ENCODE assay signal across 1 cellular context in genomic region chr20:62386383-62387218, GRCh38.
TF ChIP-seq lines count a peak whose summit lies in the region.

Gene RPS21, plus strand, starts transcription at chr20:62387103. Its CDS starts 236 bp downstream, at chr20:62387339.

TF ChIP-seq in HepG2, 621 proteins besides CTCF, POLR2A, EP300 and RAD21 (continued from another document and continues in another):
- TF ChIP-seq SCMH1 (CRISPR knock-in tag; IDR thresholded peaks at IDR 0.05; ENCODE audit: borderline replicate concordance) (no peak), ZNF430 (CRISPR knock-in tag; IDR thresholded peaks at IDR 0.05) (peak; percentile 97), CBX2 (IDR thresholded peaks at IDR 0.05; ENCODE audit: low read depth, low read length) (no peak), CBX2 (CRISPR knock-in tag; IDR thresholded peaks at IDR 0.05; ENCODE audit: low read depth) (no peak), DR1 (CRISPR knock-in tag; IDR thresholded peaks at IDR 0.05) (peak; percentile 94), ISL2 (CRISPR knock-in tag; IDR thresholded peaks at IDR 0.05) (peak; percentile 67; the same call in 1 of the 2 replicates), ZNF761 (CRISPR knock-in tag; conservative IDR thresholded peaks at IDR 0.05) (peak; percentile 97), ZC3H4 (CRISPR knock-in tag; IDR thresholded peaks at IDR 0.05; ENCODE audit: borderline replicate concordance) (no peak; the same call in 1 of the 2 replicates), ADNP (CRISPR knock-in tag; IDR thresholded peaks at IDR 0.05) (no peak), TBL1XR1 (IDR thresholded peaks at IDR 0.05; ENCODE audit: borderline replicate concordance, low read length, partially characterized antibody) (peak; percentile 77), MAFK (conservative IDR thresholded peaks at IDR 0.05 in 1 of 2, IDR thresholded peaks at IDR 0.05 in 1 of 2; ENCODE audit: low read length in 2 of 2) (no peak), ZNF282 (IDR thresholded peaks at IDR 0.05; ENCODE audit: partially characterized antibody) (no peak), ZNF781 (CRISPR knock-in tag; IDR thresholded peaks at IDR 0.05; ENCODE audit: borderline replicate concordance, not compliant biosample characterization) (no peak), ZNF639 (CRISPR knock-in tag; conservative IDR thresholded peaks at IDR 0.05) (peak; percentile 93; the same call in 1 of the 2 replicates), CENPX (CRISPR knock-in tag; IDR thresholded peaks at IDR 0.05) (no peak), REST (IDR thresholded peaks at IDR 0.05; ENCODE audit: borderline replicate concordance in 1 of 2, low read depth in 1 of 2, low read length in 2 of 2) (0 out of 4 replicates have a peak, but pooled peaks of 1 of the 2 experiments have one; percentile 23), ZNF644 (CRISPR knock-in tag; IDR thresholded peaks at IDR 0.05; ENCODE audit: low read depth) (no peak), PATZ1 (CRISPR knock-in tag; IDR thresholded peaks at IDR 0.05) (peak; percentile 69; the same call in 1 of the 2 replicates), ZNF557 (CRISPR knock-in tag; IDR thresholded peaks at IDR 0.05) (no peak; the same call in 1 of the 2 replicates), ATF1 (CRISPR knock-in tag; IDR thresholded peaks at IDR 0.05) (peak; percentile 89; the same call in 1 of the 2 replicates), MAZ (IDR thresholded peaks at IDR 0.05; ENCODE audit: borderline replicate concordance, low read depth, low read length) (peak; percentile 87), MAZ (CRISPR knock-in tag; IDR thresholded peaks at IDR 0.05; ENCODE audit: low read depth) (peak; percentile 94), ZNF335 (CRISPR knock-in tag; IDR thresholded peaks at IDR 0.05) (0 out of 2 replicates have a peak, but pooled peaks have one; percentile 69), ZNF33B (CRISPR knock-in tag; IDR thresholded peaks at IDR 0.05) (peak; percentile 59; the same call in 1 of the 2 replicates), SETDB1 (CRISPR knock-in tag; IDR thresholded peaks at IDR 0.05; ENCODE audit: borderline replicate concordance) (no peak), ETV6 (CRISPR knock-in tag; conservative IDR thresholded peaks at IDR 0.05) (0 out of 2 replicates have a peak, but pooled peaks have one; percentile 31), ZNF33A (CRISPR knock-in tag; IDR thresholded peaks at IDR 0.05; ENCODE audit: borderline replicate concordance) (no peak), KAT7 (CRISPR knock-in tag; IDR thresholded peaks at IDR 0.05; ENCODE audit: borderline replicate concordance) (peak; percentile 97), RFX3 (CRISPR knock-in tag; IDR thresholded peaks at IDR 0.05) (0 out of 2 replicates have a peak, but pooled peaks have one; percentile 22), EEA1 (CRISPR knock-in tag; IDR thresholded peaks at IDR 0.05; ENCODE audit: borderline replicate concordance) (peak; percentile 75), HOXA5 (CRISPR knock-in tag; IDR thresholded peaks at IDR 0.05) (peak; percentile 73), FOXP1 (IDR thresholded peaks at IDR 0.05) (no peak), FOXP1 (CRISPR knock-in tag; IDR thresholded peaks at IDR 0.05) (no peak), SRY (CRISPR knock-in tag; IDR thresholded peaks at IDR 0.05) (peak; percentile 96), ZSCAN9 (CRISPR knock-in tag; IDR thresholded peaks at IDR 0.05; ENCODE audit: borderline replicate concordance) (peak; percentile 78; the same call in 1 of the 2 replicates), BCL6 (CRISPR knock-in tag; IDR thresholded peaks at IDR 0.05) (peak; percentile 54; the same call in 1 of the 2 replicates)
- TF ChIP-seq, protein P1, sequence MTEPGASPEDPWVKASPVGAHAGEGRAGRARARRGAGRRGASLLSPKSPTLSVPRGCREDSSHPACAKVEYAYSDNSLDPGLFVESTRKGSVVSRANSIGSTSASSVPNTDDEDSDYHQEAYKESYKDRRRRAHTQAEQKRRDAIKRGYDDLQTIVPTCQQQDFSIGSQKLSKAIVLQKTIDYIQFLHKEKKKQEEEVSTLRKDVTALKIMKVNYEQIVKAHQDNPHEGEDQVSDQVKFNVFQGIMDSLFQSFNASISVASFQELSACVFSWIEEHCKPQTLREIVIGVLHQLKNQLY (CRISPR knock-in tag; IDR thresholded peaks at IDR 0.05): peak; percentile 57; the same call in 1 of the 2 replicates
- TF ChIP-seq, protein P2, sequence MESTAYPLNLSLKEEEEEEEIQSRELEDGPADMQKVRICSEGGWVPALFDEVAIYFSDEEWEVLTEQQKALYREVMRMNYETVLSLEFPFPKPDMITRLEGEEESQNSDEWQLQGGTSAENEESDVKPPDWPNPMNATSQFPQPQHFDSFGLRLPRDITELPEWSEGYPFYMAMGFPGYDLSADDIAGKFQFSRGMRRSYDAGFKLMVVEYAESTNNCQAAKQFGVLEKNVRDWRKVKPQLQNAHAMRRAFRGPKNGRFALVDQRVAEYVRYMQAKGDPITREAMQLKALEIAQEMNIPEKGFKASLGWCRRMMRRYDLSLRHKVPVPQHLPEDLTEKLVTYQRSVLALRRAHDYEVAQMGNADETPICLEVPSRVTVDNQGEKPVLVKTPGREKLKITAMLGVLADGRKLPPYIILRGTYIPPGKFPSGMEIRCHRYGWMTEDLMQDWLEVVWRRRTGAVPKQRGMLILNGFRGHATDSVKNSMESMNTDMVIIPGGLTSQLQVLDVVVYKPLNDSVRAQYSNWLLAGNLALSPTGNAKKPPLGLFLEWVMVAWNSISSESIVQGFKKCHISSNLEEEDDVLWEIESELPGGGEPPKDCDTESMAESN (CRISPR knock-in tag; conservative IDR thresholded peaks at IDR 0.05): peak; percentile 91
- TF ChIP-seq, protein P3, sequence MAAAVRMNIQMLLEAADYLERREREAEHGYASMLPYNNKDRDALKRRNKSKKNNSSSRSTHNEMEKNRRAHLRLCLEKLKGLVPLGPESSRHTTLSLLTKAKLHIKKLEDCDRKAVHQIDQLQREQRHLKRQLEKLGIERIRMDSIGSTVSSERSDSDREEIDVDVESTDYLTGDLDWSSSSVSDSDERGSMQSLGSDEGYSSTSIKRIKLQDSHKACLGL (CRISPR knock-in tag; IDR thresholded peaks at IDR 0.05): peak; percentile 85
- TF ChIP-seq, protein P4, sequence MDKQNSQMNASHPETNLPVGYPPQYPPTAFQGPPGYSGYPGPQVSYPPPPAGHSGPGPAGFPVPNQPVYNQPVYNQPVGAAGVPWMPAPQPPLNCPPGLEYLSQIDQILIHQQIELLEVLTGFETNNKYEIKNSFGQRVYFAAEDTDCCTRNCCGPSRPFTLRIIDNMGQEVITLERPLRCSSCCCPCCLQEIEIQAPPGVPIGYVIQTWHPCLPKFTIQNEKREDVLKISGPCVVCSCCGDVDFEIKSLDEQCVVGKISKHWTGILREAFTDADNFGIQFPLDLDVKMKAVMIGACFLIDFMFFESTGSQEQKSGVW (CRISPR knock-in tag; IDR thresholded peaks at IDR 0.05; ENCODE audit: borderline replicate concordance): no peak
- TF ChIP-seq, protein P5, sequence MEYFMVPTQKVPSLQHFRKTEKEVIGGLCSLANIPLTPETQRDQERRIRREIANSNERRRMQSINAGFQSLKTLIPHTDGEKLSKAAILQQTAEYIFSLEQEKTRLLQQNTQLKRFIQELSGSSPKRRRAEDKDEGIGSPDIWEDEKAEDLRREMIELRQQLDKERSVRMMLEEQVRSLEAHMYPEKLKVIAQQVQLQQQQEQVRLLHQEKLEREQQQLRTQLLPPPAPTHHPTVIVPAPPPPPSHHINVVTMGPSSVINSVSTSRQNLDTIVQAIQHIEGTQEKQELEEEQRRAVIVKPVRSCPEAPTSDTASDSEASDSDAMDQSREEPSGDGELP (IDR thresholded peaks at IDR 0.05; ENCODE audit: borderline replicate concordance, low read depth): no peak; the same call in 1 of the 2 replicates
- TF ChIP-seq, protein P6, sequence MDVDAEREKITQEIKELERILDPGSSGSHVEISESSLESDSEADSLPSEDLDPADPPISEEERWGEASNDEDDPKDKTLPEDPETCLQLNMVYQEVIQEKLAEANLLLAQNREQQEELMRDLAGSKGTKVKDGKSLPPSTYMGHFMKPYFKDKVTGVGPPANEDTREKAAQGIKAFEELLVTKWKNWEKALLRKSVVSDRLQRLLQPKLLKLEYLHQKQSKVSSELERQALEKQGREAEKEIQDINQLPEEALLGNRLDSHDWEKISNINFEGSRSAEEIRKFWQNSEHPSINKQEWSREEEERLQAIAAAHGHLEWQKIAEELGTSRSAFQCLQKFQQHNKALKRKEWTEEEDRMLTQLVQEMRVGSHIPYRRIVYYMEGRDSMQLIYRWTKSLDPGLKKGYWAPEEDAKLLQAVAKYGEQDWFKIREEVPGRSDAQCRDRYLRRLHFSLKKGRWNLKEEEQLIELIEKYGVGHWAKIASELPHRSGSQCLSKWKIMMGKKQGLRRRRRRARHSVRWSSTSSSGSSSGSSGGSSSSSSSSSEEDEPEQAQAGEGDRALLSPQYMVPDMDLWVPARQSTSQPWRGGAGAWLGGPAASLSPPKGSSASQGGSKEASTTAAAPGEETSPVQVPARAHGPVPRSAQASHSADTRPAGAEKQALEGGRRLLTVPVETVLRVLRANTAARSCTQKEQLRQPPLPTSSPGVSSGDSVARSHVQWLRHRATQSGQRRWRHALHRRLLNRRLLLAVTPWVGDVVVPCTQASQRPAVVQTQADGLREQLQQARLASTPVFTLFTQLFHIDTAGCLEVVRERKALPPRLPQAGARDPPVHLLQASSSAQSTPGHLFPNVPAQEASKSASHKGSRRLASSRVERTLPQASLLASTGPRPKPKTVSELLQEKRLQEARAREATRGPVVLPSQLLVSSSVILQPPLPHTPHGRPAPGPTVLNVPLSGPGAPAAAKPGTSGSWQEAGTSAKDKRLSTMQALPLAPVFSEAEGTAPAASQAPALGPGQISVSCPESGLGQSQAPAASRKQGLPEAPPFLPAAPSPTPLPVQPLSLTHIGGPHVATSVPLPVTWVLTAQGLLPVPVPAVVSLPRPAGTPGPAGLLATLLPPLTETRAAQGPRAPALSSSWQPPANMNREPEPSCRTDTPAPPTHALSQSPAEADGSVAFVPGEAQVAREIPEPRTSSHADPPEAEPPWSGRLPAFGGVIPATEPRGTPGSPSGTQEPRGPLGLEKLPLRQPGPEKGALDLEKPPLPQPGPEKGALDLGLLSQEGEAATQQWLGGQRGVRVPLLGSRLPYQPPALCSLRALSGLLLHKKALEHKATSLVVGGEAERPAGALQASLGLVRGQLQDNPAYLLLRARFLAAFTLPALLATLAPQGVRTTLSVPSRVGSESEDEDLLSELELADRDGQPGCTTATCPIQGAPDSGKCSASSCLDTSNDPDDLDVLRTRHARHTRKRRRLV (CRISPR knock-in tag; IDR thresholded peaks at IDR 0.05): no peak
- TF ChIP-seq, protein P7, sequence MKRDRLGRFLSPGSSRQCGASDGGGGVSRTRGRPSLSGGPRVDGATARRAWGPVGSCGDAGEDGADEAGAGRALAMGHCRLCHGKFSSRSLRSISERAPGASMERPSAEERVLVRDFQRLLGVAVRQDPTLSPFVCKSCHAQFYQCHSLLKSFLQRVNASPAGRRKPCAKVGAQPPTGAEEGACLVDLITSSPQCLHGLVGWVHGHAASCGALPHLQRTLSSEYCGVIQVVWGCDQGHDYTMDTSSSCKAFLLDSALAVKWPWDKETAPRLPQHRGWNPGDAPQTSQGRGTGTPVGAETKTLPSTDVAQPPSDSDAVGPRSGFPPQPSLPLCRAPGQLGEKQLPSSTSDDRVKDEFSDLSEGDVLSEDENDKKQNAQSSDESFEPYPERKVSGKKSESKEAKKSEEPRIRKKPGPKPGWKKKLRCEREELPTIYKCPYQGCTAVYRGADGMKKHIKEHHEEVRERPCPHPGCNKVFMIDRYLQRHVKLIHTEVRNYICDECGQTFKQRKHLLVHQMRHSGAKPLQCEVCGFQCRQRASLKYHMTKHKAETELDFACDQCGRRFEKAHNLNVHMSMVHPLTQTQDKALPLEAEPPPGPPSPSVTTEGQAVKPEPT (CRISPR knock-in tag; IDR thresholded peaks at IDR 0.05; ENCODE audit: low read depth): peak; percentile 80
